In genomic region chr16:75942351-75942750, GRCh38 we compare ENCODE assay signal across 23 cellular contexts.
"Had no signal": no experiment of that assay in that cellular context is flagged by ENCODE, and none has a peak within 500 bp of the region (broad histone marks: within the 10 kb centered on the region; RNA-seq: fewer than 3 reads in every experiment).

No MANE protein-coding gene starts in this region.

- DNase-seq: colonic mucosa; cortex of kidney; effector CD8-positive, alpha-beta T cell; effector memory CD8-positive, alpha-beta T cell; endodermal cell; erythroblast; esophagus squamous epithelium; foreskin fibroblast; foreskin melanocyte; gastrocnemius medialis; glutamatergic neuron; head of caudate nucleus; heart right ventricle; hippocampal formation; left cardiac atrium; left lung; left ventricle myocardium superior; lower lobe of right lung; mesenchymal stem cell; midbrain; naive thymus-derived CD4-positive, alpha-beta T cell had no signal

- H3K36me3 ChIP-seq: colonic mucosa, esophagus squamous epithelium, gastrocnemius medialis, heart right ventricle, left lung, lower lobe of right lung had no signal

- H3K9me3 ChIP-seq: colonic mucosa, esophagus squamous epithelium, gastrocnemius medialis, left lung, lower lobe of right lung had no signal

- ATAC-seq: effector memory CD8-positive, alpha-beta T cell; esophagus mucosa; gastrocnemius medialis; heart right ventricle; left cardiac atrium; left lung; left ventricle myocardium superior; lower lobe of right lung; naive thymus-derived CD4-positive, alpha-beta T cell had no signal

- H3K9me3 Mint-ChIP-seq: dendritic cell treated with granulocyte-macrophage colony-stimulating factor and Interleukin-4, amounts not matched to agents 40 ng/mL and 50 ng/mL, for 4 days; effector memory CD8-positive, alpha-beta T cell; endodermal cell had no signal

- H3K4me3 ChIP-seq: colonic mucosa, esophagus squamous epithelium, gastrocnemius medialis, heart right ventricle, left lung, lower lobe of right lung had no signal

- H3K4me3 Mint-ChIP-seq: dendritic cell treated with granulocyte-macrophage colony-stimulating factor and Interleukin-4, amounts not matched to agents 40 ng/mL and 50 ng/mL, for 4 days; effector memory CD8-positive, alpha-beta T cell; endodermal cell; naive thymus-derived CD4-positive, alpha-beta T cell had no signal

- H3K27me3 ChIP-seq: colonic mucosa, esophagus squamous epithelium, gastrocnemius medialis, left lung had no signal

- H3K36me3 Mint-ChIP-seq: naive thymus-derived CD4-positive, alpha-beta T cell had no signal

- H3K4me1 Mint-ChIP-seq: naive thymus-derived CD4-positive, alpha-beta T cell had no signal

- H3K4me1 ChIP-seq: colonic mucosa, esophagus squamous epithelium, gastrocnemius medialis, heart right ventricle, left lung, lower lobe of right lung had no signal

- H3K27ac Mint-ChIP-seq: dendritic cell treated with granulocyte-macrophage colony-stimulating factor and Interleukin-4, amounts not matched to agents 40 ng/mL and 50 ng/mL, for 4 days; effector memory CD8-positive, alpha-beta T cell; endodermal cell; naive thymus-derived CD4-positive, alpha-beta T cell had no signal

- H3K27me3 Mint-ChIP-seq: dendritic cell treated with granulocyte-macrophage colony-stimulating factor and Interleukin-4, amounts not matched to agents 40 ng/mL and 50 ng/mL, for 4 days; effector memory CD8-positive, alpha-beta T cell had no signal
